Comparison of ENCODE assay signal across 14 cellular contexts in the genomic region with DNA sequence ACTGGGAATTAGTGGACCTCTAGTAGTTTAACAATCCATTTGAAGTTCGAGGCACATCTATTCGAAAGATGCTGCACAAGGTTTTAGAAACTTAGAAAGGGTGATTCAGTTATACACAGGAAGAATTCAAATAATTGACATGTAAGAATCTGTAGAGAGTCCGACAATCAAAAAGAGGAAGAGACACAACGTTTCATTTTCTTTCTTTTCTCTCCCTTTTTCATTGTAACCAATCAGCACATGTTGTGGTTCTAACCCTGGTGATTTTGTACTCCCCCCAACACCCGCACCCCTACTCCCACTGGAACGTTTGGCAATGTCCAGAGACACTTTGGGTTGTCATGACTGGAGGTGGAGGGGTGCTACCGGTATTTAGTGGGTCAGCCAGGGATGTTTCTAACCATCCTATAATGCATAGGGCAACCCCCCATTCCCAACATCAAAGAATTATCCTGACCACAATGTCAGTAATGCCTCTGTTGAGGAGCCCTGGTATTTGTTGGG. TPM values are rescaled to one million over a fixed set of nuclear protein-coding genes. Genes with fewer than 3 reads are reported as not detected.
A peak's percentile ranks its signal among the peaks of the same experiment; 100 is the strongest.
DNase-seq lines count a peak whose midpoint lies in the region; ATAC-seq and TF ChIP-seq lines count a peak whose summit lies in the region.
"Had no signal": no experiment of that assay in that cellular context is flagged by ENCODE, and none has a peak within 500 bp of the region (broad histone marks: within the 10 kb centered on the region; RNA-seq: fewer than 3 reads in every experiment).

No MANE protein-coding gene starts in this region.

- H3K9me3 ChIP-seq in SK-N-SH (no peaks in the 10 kb centered on the region), smooth muscle cell (replicated peaks; ENCODE audit: low read depth) (no peaks in the 10 kb centered on the region)

- H3K79me2 ChIP-seq in SK-N-SH (ENCODE audit: insufficient read depth) = no peaks in the 10 kb centered on the region
- H3K79me2 ChIP-seq in smooth muscle cell (ENCODE audit: low read depth) = peaks cover 66% of the 10 kb centered on the region

- no peaks in the 10 kb centered on the region for H3K36me3 ChIP-seq in SK-N-SH (replicated peaks in 1 of 2; ENCODE audit: control insufficient read depth in 1 of 2, insufficient read depth in 2 of 2, low read length in 1 of 2)
- H3K36me3 ChIP-seq in smooth muscle cell (ENCODE audit: low read depth) = no peaks in the 10 kb centered on the region

- H3K27ac Mint-ChIP-seq in IgD-negative memory B cell (peak overlapping the region in 2 of 3 donors; percentile 13 to 76), CD14-positive monocyte (no peak overlapping the region)
- no peak overlapping the region for H3K27ac Mint-ChIP-seq in activated T-cell treated with anti-CD3 and anti-CD28 coated beads, Interleukin-2, amount 50 U/mL, for 72 hours
- no peak overlapping the region for H3K27ac Mint-ChIP-seq in activated CD8-positive, alpha-beta memory T cell treated with anti-CD3 and anti-CD28 coated beads, Interleukin-2, amount 10 ng/mL, durations not matched to agents 7 days and 5 days
- H3K27ac Mint-ChIP-seq: activated naive CD4-positive, alpha-beta T cell treated with anti-CD3 and anti-CD28 coated beads, Interleukin-2, amount 50 U/mL, for 24 hours had no signal

- no peak overlapping the region for H3K4me3 ChIP-seq in SK-N-SH (ENCODE audit: low read depth in 2 of 2, low read length in 1 of 2)
- peak overlapping the region; percentile 65 for H3K4me3 ChIP-seq in smooth muscle cell

- no peaks in the 10 kb centered on the region for H4K20me1 ChIP-seq in SK-N-SH (ENCODE audit: insufficient read depth)
- no peaks in the 10 kb centered on the region for H4K20me1 ChIP-seq in smooth muscle cell (ENCODE audit: low read depth)

- H3K27me3 ChIP-seq in SK-N-SH (ENCODE audit: insufficient read depth) = no peaks in the 10 kb centered on the region
- H3K27me3 ChIP-seq in smooth muscle cell (ENCODE audit: low read depth) = no peaks in the 10 kb centered on the region

- H3K9ac ChIP-seq in SK-N-SH = no peak overlapping the region
- no peak overlapping the region for H3K9ac ChIP-seq in smooth muscle cell (ENCODE audit: low read depth)

- H3K36me3 Mint-ChIP-seq in IgD-negative memory B cell = no peaks in the 10 kb centered on the region
- H3K36me3 Mint-ChIP-seq in CD14-positive monocyte = peaks cover 10% of the 10 kb centered on the region in 2 donors
- H3K36me3 Mint-ChIP-seq in activated T-cell treated with anti-CD3 and anti-CD28 coated beads, Interleukin-2, amount 50 U/mL, for 72 hours (ENCODE audit: insufficient read depth in 2 of 2) = peaks cover 2 to 6% of the 10 kb centered on the region in 2 donors
- no peaks in the 10 kb centered on the region for H3K36me3 Mint-ChIP-seq in activated CD8-positive, alpha-beta memory T cell treated with anti-CD3 and anti-CD28 coated beads, Interleukin-2, amount 10 ng/mL, durations not matched to agents 7 days and 5 days
- H3K36me3 Mint-ChIP-seq: activated naive CD4-positive, alpha-beta T cell treated with anti-CD3 and anti-CD28 coated beads, Interleukin-2, amount 50 U/mL, for 24 hours had no signal

- H3K4me1 Mint-ChIP-seq in IgD-negative memory B cell (peaks cover 27 to 45% (median 37%) of the 10 kb centered on the region in 3 donors), CD14-positive monocyte (peaks cover 40% of the 10 kb centered on the region)
- peaks cover 31% of the 10 kb centered on the region for H3K4me1 Mint-ChIP-seq in activated T-cell treated with anti-CD3 and anti-CD28 coated beads, Interleukin-2, amount 50 U/mL, for 72 hours (ENCODE audit: low read depth)
- H3K4me1 Mint-ChIP-seq in activated CD8-positive, alpha-beta memory T cell treated with anti-CD3 and anti-CD28 coated beads, Interleukin-2, amount 10 ng/mL, durations not matched to agents 7 days and 5 days = peaks cover 24% of the 10 kb centered on the region

- H3K9me2 ChIP-seq in SK-N-SH = no peaks in the 10 kb centered on the region

- TF ChIP-seq CTCF in SK-N-SH (IDR thresholded peaks at IDR 0.05) (no peak), smooth muscle cell (IDR thresholded peaks at IDR 0.05; ENCODE audit: borderline replicate concordance, insufficient read depth, poor library complexity, severe bottlenecking) (no peak), CD14-positive monocyte (IDR thresholded peaks at IDR 0.05) (no peak)

- WGBS in SK-N-SH (ENCODE audit: low lambda C conversion rate) = 83% methylated on average over 7 of the region's 7 CpGs
- WGBS in smooth muscle cell (ENCODE audit: low lambda C conversion rate) = 58% methylated on average over 7 of the region's 7 CpGs

- H3F3A ChIP-seq in SK-N-SH (replicated peaks; ENCODE audit: insufficient read depth) (peaks cover 5% of the 10 kb centered on the region), smooth muscle cell (ENCODE audit: low read depth) (peaks cover 19% of the 10 kb centered on the region)

- H3K27me3 Mint-ChIP-seq in IgD-negative memory B cell (no peaks in the 10 kb centered on the region), CD14-positive monocyte (ENCODE audit: low read depth in 3 of 3) (peaks cover 9 to 36% (median 17%) of the 10 kb centered on the region in 3 donors)
- H3K27me3 Mint-ChIP-seq in activated T-cell treated with anti-CD3 and anti-CD28 coated beads, Interleukin-2, amount 50 U/mL, for 72 hours (ENCODE audit: low read depth) = peaks cover 28% of the 10 kb centered on the region
- H3K27me3 Mint-ChIP-seq in activated CD8-positive, alpha-beta memory T cell treated with anti-CD3 and anti-CD28 coated beads, Interleukin-2, amount 10 ng/mL, durations not matched to agents 7 days and 5 days = peaks cover 59% of the 10 kb centered on the region

- H3K27ac ChIP-seq in SK-N-SH (ENCODE audit: low read depth in 2 of 2, low read length in 1 of 2) = peak overlapping the region; percentile 51 to 86; a peak in 3 of 4 replicates
- H3K27ac ChIP-seq in smooth muscle cell (ENCODE audit: low read depth) = peak overlapping the region; percentile 66

- TF ChIP-seq EP300 in SK-N-SH (IDR thresholded peaks at IDR 0.05; ENCODE audit: borderline replicate concordance in 1 of 2, low read depth in 1 of 2, low read length in 1 of 2) = no peak

- no peak overlapping the region for H2AFZ ChIP-seq in SK-N-SH (ENCODE audit: low read depth)
- H2AFZ ChIP-seq in smooth muscle cell (ENCODE audit: low read depth) = no peak overlapping the region

- H3K4me2 ChIP-seq in SK-N-SH (no peak overlapping the region), smooth muscle cell (peak overlapping the region; percentile 95)

- TF ChIP-seq RAD21 in SK-N-SH (IDR thresholded peaks at IDR 0.05; ENCODE audit: low read length) = no peak

- H3K9me3 Mint-ChIP-seq in IgD-negative memory B cell = no peaks in the 10 kb centered on the region
- peaks cover 0 to 12% (median 7%) of the 10 kb centered on the region in 7 donors for H3K9me3 Mint-ChIP-seq in CD14-positive monocyte
- H3K9me3 Mint-ChIP-seq in activated T-cell treated with anti-CD3 and anti-CD28 coated beads, Interleukin-2, amount 50 U/mL, for 72 hours = no peaks in the 10 kb centered on the region
- H3K9me3 Mint-ChIP-seq in activated CD8-positive, alpha-beta memory T cell treated with anti-CD3 and anti-CD28 coated beads, Interleukin-2, amount 10 ng/mL, durations not matched to agents 7 days and 5 days (ENCODE audit: low read depth) = no peaks in the 10 kb centered on the region
- H3K9me3 Mint-ChIP-seq: activated naive CD4-positive, alpha-beta T cell treated with anti-CD3 and anti-CD28 coated beads, Interleukin-2, amount 50 U/mL, for 24 hours; nephron progenitor cell had no signal

- intact Hi-C loops in CD14-positive monocyte (cut with micrococcal nuclease) = no loop called here

- no peak for ATAC-seq in activated T-cell treated with anti-CD3 and anti-CD28 coated beads, Interleukin-2, amount 50 U/mL, for 72 hours (replicated peaks in 1 of 2)
- no peak for ATAC-seq in activated CD8-positive, alpha-beta memory T cell treated with anti-CD3 and anti-CD28 coated beads, Interleukin-2, amount 10 ng/mL, durations not matched to agents 7 days and 5 days

- CTCF ChIA-PET in SK-N-SH (lab: Yijun Ruan, JAX) = interaction anchor here (0.6 kb wide), 1 partner anchor 780 kb away, joined by 3 read pairs; no protein-coding TSS in a partner anchor
- CTCF ChIA-PET in activated CD8-positive, alpha-beta memory T cell treated with anti-CD3 and anti-CD28 coated beads, Interleukin-2, amount 10 ng/mL, durations not matched to agents 7 days and 5 days (lab: Charles Lee) = interaction anchor here (1.5 kb wide), 1 partner anchor 11 kb away, joined by 4 read pairs; no protein-coding TSS in a partner anchor

- no peak for DNase-seq in SK-N-SH
- DNase-seq in glomerular visceral epithelial cell (ENCODE audit: extremely low spot score) = peak; percentile 49
- DNase-seq in smooth muscle cell (lab: John Stamatoyannopoulos, UW; ENCODE audit: unreplicated experiment) = no peak
- DNase-seq in CD14-positive monocyte (ENCODE audit: low spot score) = no peak
- no peak for DNase-seq in activated T-cell treated with anti-CD3 and anti-CD28 coated beads, Interleukin-2, amount 50 U/mL, for 72 hours
- DNase-seq in activated CD8-positive, alpha-beta memory T cell treated with anti-CD3 and anti-CD28 coated beads, Interleukin-2, amount 10 ng/mL, durations not matched to agents 7 days and 5 days = no peak
- DNase-seq in NCI-H82 (lab: John Stamatoyannopoulos, UW) = no peak
- DNase-seq: activated CD4-positive, alpha-beta T cell treated with anti-CD3 and anti-CD28 coated beads, Interleukin-2, amount 50 U/mL, for 1 hour; effector CD8-positive, alpha-beta T cell; NCI-H146; nephron progenitor cell; stimulated activated CD4-positive, alpha-beta T cell treated with anti-CD3 and anti-CD28 coated beads, Interleukin-4, amount 100 ng/mL, for 1 hour had no signal

- peak overlapping the region; percentile 48 to 88 (median 66) for H3K4me3 Mint-ChIP-seq in IgD-negative memory B cell
- H3K4me3 Mint-ChIP-seq in CD14-positive monocyte = peak overlapping the region in 1 of 2 donors; percentile 53
- no peak overlapping the region for H3K4me3 Mint-ChIP-seq in activated T-cell treated with anti-CD3 and anti-CD28 coated beads, Interleukin-2, amount 50 U/mL, for 72 hours
- H3K4me3 Mint-ChIP-seq in activated CD8-positive, alpha-beta memory T cell treated with anti-CD3 and anti-CD28 coated beads, Interleukin-2, amount 10 ng/mL, durations not matched to agents 7 days and 5 days = no peak overlapping the region

- POLR2A ChIA-PET in SK-N-SH (lab: Yijun Ruan, JAX) = no interaction called here

- H3K4me1 ChIP-seq in SK-N-SH (ENCODE audit: control insufficient read depth in 1 of 2, insufficient read depth in 2 of 2, low read depth in 1 of 2, low read length in 1 of 2) (peaks cover 7 to 22% of the 10 kb centered on the region in 2 experiments; a peak in 2 of 4 replicates), smooth muscle cell (ENCODE audit: low read depth) (peaks cover 4% of the 10 kb centered on the region)

RNA-seq across cellular contexts. Expression of a gene that starts 4.9 kb away (rescaled TPM):
- polyA plus RNA-seq in IgD-negative memory B cell = 0.59 TPM
- 2.4 and 3.8 TPM in 2 replicates for polyA plus RNA-seq in SK-N-SH (2012; rRNA removed)
- polyA plus RNA-seq in SK-N-SH (2012; cell fraction: cytosol; rRNA removed) = 4.0 and 5.1 TPM in 2 replicates
- 2.6 and 7.2 TPM in 2 replicates for polyA plus RNA-seq in SK-N-SH (2012; cell fraction: nucleus; rRNA removed)
- total RNA-seq in smooth muscle cell = 63.3 and 76.5 TPM in 2 replicates
- 25.6 and 29.1 TPM in 2 replicates for polyA plus RNA-seq in smooth muscle cell
- polyA plus RNA-seq in CD14-positive monocyte = not detected
- not detected for total RNA-seq in activated T-cell treated with anti-CD3 and anti-CD28 coated beads, Interleukin-2, amount 50 U/mL, for 72 hours
- not detected for total RNA-seq in activated CD8-positive, alpha-beta memory T cell treated with anti-CD3 and anti-CD28 coated beads, Interleukin-2, amount 10 ng/mL, durations not matched to agents 7 days and 5 days

Comparison
In these comparisons a context has a peak if more than half of its experiments do, and no peak if none do; other contexts are left out.
1. H3K27ac Mint-ChIP-seq: peak in IgD-negative memory B cell (2 of 3); none in CD14-positive monocyte (0 of 7), activated T-cell treated with anti-CD3 and anti-CD28 coated beads, Interleukin-2, amount 50 U/mL, for 72 hours (single experiment) and activated CD8-positive, alpha-beta memory T cell treated with anti-CD3 and anti-CD28 coated beads, Interleukin-2, amount 10 ng/mL, durations not matched to agents 7 days and 5 days (single experiment).
2. H3K4me3 Mint-ChIP-seq: peak in IgD-negative memory B cell (4 of 4); none in activated T-cell treated with anti-CD3 and anti-CD28 coated beads, Interleukin-2, amount 50 U/mL, for 72 hours (0 of 2) and activated CD8-positive, alpha-beta memory T cell treated with anti-CD3 and anti-CD28 coated beads, Interleukin-2, amount 10 ng/mL, durations not matched to agents 7 days and 5 days (single experiment).